13 cellular contexts compared by ENCODE assay signal in genomic region chr21:46424621-46425020, GRCh38. TPM values are rescaled to one million over a fixed set of nuclear protein-coding genes. Genes with fewer than 3 reads are reported as not detected.
A peak's percentile ranks its signal among the peaks of the same experiment; 100 is the strongest.
DNase-seq lines count a peak whose midpoint lies in the region; ATAC-seq and TF ChIP-seq lines count a peak whose summit lies in the region.
"Had no signal": no experiment of that assay in that cellular context is flagged by ENCODE, and none has a peak within 500 bp of the region (broad histone marks: within the 10 kb centered on the region; RNA-seq: fewer than 3 reads in every experiment).

No MANE protein-coding gene starts in this region.

- H3K27ac ChIP-seq in WERI-Rb-1 (peak overlapping the region; percentile 98), A673 (ENCODE audit: low read depth, low read length, poor library complexity, severe bottlenecking) (no peak overlapping the region)

- intact Hi-C loops in activated naive CD4-positive, alpha-beta T cell treated with anti-CD3 and anti-CD28 coated beads for 36 hours (cut with micrococcal nuclease), result loop anchor here (1.0 to 2.0 kb wide), 2 partner anchors 56 to 138 kb away; partner anchors contain the start of gene YBEY
- intact Hi-C loops in A673 (cut with micrococcal nuclease; ENCODE audit: unreplicated experiment), result no loop called here

- POLR2A ChIA-PET in A673 (lab: Charles Lee; ENCODE audit: low non-redundant PET), result no interaction called here

- TF ChIP-seq CTCF in WERI-Rb-1 (IDR thresholded peaks at IDR 0.05; ENCODE audit: low read depth, low read length) (no peak), A673 (conservative IDR thresholded peaks at IDR 0.05; ENCODE audit: low read depth, low read length) (no peak), endothelial cell (IDR thresholded peaks at IDR 0.05; ENCODE audit: unreplicated experiment) (no peak)

- peak; percentile 20 for DNase-seq in activated naive CD4-positive, alpha-beta T cell treated with anti-CD3 and anti-CD28 coated beads for 36 hours
- no peak for DNase-seq in activated naive CD4-positive, alpha-beta T cell treated with anti-CD3 and anti-CD28 coated beads, Interleukin-2, amount 50 U/mL, for 16 hours
- DNase-seq in WERI-Rb-1 (no peak), A673 (ENCODE audit: low spot score) (no peak), endothelial cell (ENCODE audit: low spot score) (no peak), COLO829 (ENCODE audit: low spot score) (no peak)
- DNase-seq in effector memory CD8-positive, alpha-beta T cell, result peak; percentile 57 to 61 (median 59)
- DNase-seq in stimulated activated effector memory CD8-positive, alpha-beta T cell treated with anti-CD3 and anti-CD28 coated beads, Interleukin-12 subunit alpha, Interleukin-12 subunit beta, amount 100 ng/mL, for 72 hours (ENCODE audit: low spot score in 2 of 2), result no peak
- DNase-seq: GF-D8, NCI-H187 treated with DMSO at 0.1 percent for 48 hours, PC-3, trophoblast cell had no signal

- H3K36me3 Mint-ChIP-seq in activated naive CD4-positive, alpha-beta T cell treated with anti-CD3 and anti-CD28 coated beads for 36 hours (ENCODE audit: low read depth), result peaks cover 7% of the 10 kb centered on the region
- H3K36me3 Mint-ChIP-seq in effector memory CD8-positive, alpha-beta T cell (ENCODE audit: insufficient read depth), result peaks cover 35% of the 10 kb centered on the region
- peaks cover 49% of the 10 kb centered on the region for H3K36me3 Mint-ChIP-seq in stimulated activated effector memory CD8-positive, alpha-beta T cell treated with anti-CD3 and anti-CD28 coated beads, Interleukin-12 subunit alpha, Interleukin-12 subunit beta, amount 100 ng/mL, for 72 hours
- H3K36me3 Mint-ChIP-seq in endothelial cell (ENCODE audit: low read depth, unreplicated experiment), result peaks cover 10% of the 10 kb centered on the region

- CTCF ChIA-PET in activated naive CD4-positive, alpha-beta T cell treated with anti-CD3 and anti-CD28 coated beads for 36 hours (lab: Charles Lee), result no interaction called here
- CTCF ChIA-PET in A673 (lab: Charles Lee), result no interaction called here

- H3K4me3 ChIP-seq in WERI-Rb-1 (ENCODE audit: low read depth, low read length) (no peak overlapping the region), A673 (ENCODE audit: low read depth, low read length, poor library complexity, severe bottlenecking) (no peak overlapping the region)

- H3K36me3 ChIP-seq in WERI-Rb-1 (peaks cover 74% of the 10 kb centered on the region), A673 (ENCODE audit: insufficient read depth, low read length, poor library complexity, severe bottlenecking) (peaks cover 14% of the 10 kb centered on the region)

- H3K4me3 Mint-ChIP-seq in activated naive CD4-positive, alpha-beta T cell treated with anti-CD3 and anti-CD28 coated beads for 36 hours, result peak overlapping the region; percentile 58
- peak overlapping the region; percentile 80 to 88 for H3K4me3 Mint-ChIP-seq in effector memory CD8-positive, alpha-beta T cell
- peak overlapping the region; percentile 70 for H3K4me3 Mint-ChIP-seq in stimulated activated effector memory CD8-positive, alpha-beta T cell treated with anti-CD3 and anti-CD28 coated beads, Interleukin-12 subunit alpha, Interleukin-12 subunit beta, amount 100 ng/mL, for 72 hours
- no peak overlapping the region for H3K4me3 Mint-ChIP-seq in endothelial cell (ENCODE audit: unreplicated experiment)
- H3K4me3 Mint-ChIP-seq: neural crest cell had no signal

- no TSS peak for BruUV-seq in A673 (replicated peaks; lab: Mats Ljungman, UMichigan)

- H3K27me3 Mint-ChIP-seq in activated naive CD4-positive, alpha-beta T cell treated with anti-CD3 and anti-CD28 coated beads for 36 hours (ENCODE audit: low read depth), result no peaks in the 10 kb centered on the region
- H3K27me3 Mint-ChIP-seq in effector memory CD8-positive, alpha-beta T cell, result no peaks in the 10 kb centered on the region
- peaks cover 4% of the 10 kb centered on the region for H3K27me3 Mint-ChIP-seq in endothelial cell (ENCODE audit: unreplicated experiment)

- peaks cover 17% of the 10 kb centered on the region for H3K4me1 Mint-ChIP-seq in activated naive CD4-positive, alpha-beta T cell treated with anti-CD3 and anti-CD28 coated beads for 36 hours (ENCODE audit: low read depth)
- peaks cover 18 to 23% of the 10 kb centered on the region in 2 donors for H3K4me1 Mint-ChIP-seq in effector memory CD8-positive, alpha-beta T cell (ENCODE audit: low read depth in 2 of 2)
- H3K4me1 Mint-ChIP-seq in stimulated activated effector memory CD8-positive, alpha-beta T cell treated with anti-CD3 and anti-CD28 coated beads, Interleukin-12 subunit alpha, Interleukin-12 subunit beta, amount 100 ng/mL, for 72 hours, result peaks cover 28% of the 10 kb centered on the region
- peaks cover 7% of the 10 kb centered on the region for H3K4me1 Mint-ChIP-seq in endothelial cell (ENCODE audit: unreplicated experiment)

- no peaks in the 10 kb centered on the region for H3K4me1 ChIP-seq in A673 (ENCODE audit: insufficient read depth, low read length, poor library complexity, severe bottlenecking)

- H3K27me3 ChIP-seq in WERI-Rb-1 (ENCODE audit: insufficient read depth, low read depth, severe bottlenecking) (no peaks in the 10 kb centered on the region), A673 (replicated peaks; ENCODE audit: insufficient read depth, low read depth, low read length, poor library complexity) (no peaks in the 10 kb centered on the region)

- no peaks in the 10 kb centered on the region for H3K9me3 Mint-ChIP-seq in activated naive CD4-positive, alpha-beta T cell treated with anti-CD3 and anti-CD28 coated beads for 36 hours
- H3K9me3 Mint-ChIP-seq in effector memory CD8-positive, alpha-beta T cell, result no peaks in the 10 kb centered on the region
- H3K9me3 Mint-ChIP-seq in stimulated activated effector memory CD8-positive, alpha-beta T cell treated with anti-CD3 and anti-CD28 coated beads, Interleukin-12 subunit alpha, Interleukin-12 subunit beta, amount 100 ng/mL, for 72 hours, result no peaks in the 10 kb centered on the region
- no peaks in the 10 kb centered on the region for H3K9me3 Mint-ChIP-seq in endothelial cell (ENCODE audit: unreplicated experiment)
- H3K9me3 Mint-ChIP-seq: neural crest cell had no signal

- ATAC-seq in effector memory CD8-positive, alpha-beta T cell (replicated peaks), result peak; percentile 64
- ATAC-seq in stimulated activated effector memory CD8-positive, alpha-beta T cell treated with anti-CD3 and anti-CD28 coated beads, Interleukin-12 subunit alpha, Interleukin-12 subunit beta, amount 100 ng/mL, for 72 hours, result peak; percentile 52
- ATAC-seq: PC-3 had no signal

- H3K9me3 ChIP-seq in WERI-Rb-1 (ENCODE audit: severe bottlenecking) (no peaks in the 10 kb centered on the region), A673 (ENCODE audit: low read depth, low read length, poor library complexity, severe bottlenecking) (no peaks in the 10 kb centered on the region)

- peak overlapping the region; percentile 81 for H3K27ac Mint-ChIP-seq in activated naive CD4-positive, alpha-beta T cell treated with anti-CD3 and anti-CD28 coated beads for 36 hours
- H3K27ac Mint-ChIP-seq in effector memory CD8-positive, alpha-beta T cell, result peak overlapping the region; percentile 95 to 98
- peak overlapping the region; percentile 90 for H3K27ac Mint-ChIP-seq in stimulated activated effector memory CD8-positive, alpha-beta T cell treated with anti-CD3 and anti-CD28 coated beads, Interleukin-12 subunit alpha, Interleukin-12 subunit beta, amount 100 ng/mL, for 72 hours
- H3K27ac Mint-ChIP-seq in endothelial cell (ENCODE audit: unreplicated experiment), result no peak overlapping the region

RNA-seq across cellular contexts. Expression of gene DIP2A, which starts 34.1 kb away (rescaled TPM):
- 10 to 100 TPM; 31.4 to 32.7 TPM for total RNA-seq in activated naive CD4-positive, alpha-beta T cell treated with anti-CD3 and anti-CD28 coated beads for 36 hours
- 37.3 and 45.7 TPM in 2 replicates for total RNA-seq in A673 (2021)
- total RNA-seq in endothelial cell (ENCODE audit: unreplicated experiment), result 80.2 TPM

Comparison
In these comparisons a context has a peak if more than half of its experiments do, and no peak if none do; other contexts are left out.
1. DNase-seq: peak in activated naive CD4-positive, alpha-beta T cell treated with anti-CD3 and anti-CD28 coated beads for 36 hours (single experiment) and effector memory CD8-positive, alpha-beta T cell (3 of 3); none in activated naive CD4-positive, alpha-beta T cell treated with anti-CD3 and anti-CD28 coated beads, Interleukin-2, amount 50 U/mL, for 16 hours (single experiment), WERI-Rb-1 (single experiment), stimulated activated effector memory CD8-positive, alpha-beta T cell treated with anti-CD3 and anti-CD28 coated beads, Interleukin-12 subunit alpha, Interleukin-12 subunit beta, amount 100 ng/mL, for 72 hours (0 of 2), A673 (single experiment), endothelial cell (single experiment) and COLO829 (single experiment).